Comparison of ENCODE assay signal across 18 cellular contexts in genomic region chr16:50448522-50448921, GRCh38.
DNase-seq lines count a peak whose midpoint lies in the region; ATAC-seq, FAIRE-seq and TF ChIP-seq lines count a peak whose summit lies in the region.
"Had no signal": no experiment of that assay in that cellular context is flagged by ENCODE, and none has a peak within 500 bp of the region (broad histone marks: within the 10 kb centered on the region; RNA-seq: fewer than 3 reads in every experiment).

No MANE protein-coding gene starts in this region.

- TF ChIP-seq CTCF in HepG2 (CRISPR knock-in tag; IDR thresholded peaks at IDR 0.05) (peak; percentile 17; the same call in 1 of the 2 replicates), right lobe of liver (IDR thresholded peaks at IDR 0.05) (no peak), glutamatergic neuron (IDR thresholded peaks at IDR 0.05; ENCODE audit: partially characterized antibody, unreplicated experiment) (peak; percentile 34), pancreas (IDR thresholded peaks at IDR 0.05) (no peak)

- H4K20me1 ChIP-seq in HepG2 (ENCODE audit: insufficient read depth, low read length): no peaks in the 10 kb centered on the region

- POLR2A ChIA-PET in HepG2 (lab: Yijun Ruan, JAX): no interaction called here
- POLR2A ChIA-PET in CD4-positive, alpha-beta memory T cell (lab: Charles Lee; ENCODE audit: partially characterized antibody): no interaction called here

- CTCF ChIA-PET in HepG2 (lab: Yijun Ruan, JAX; ENCODE audit: low intra/inter-chr PET ratio, low total read pairs): no interaction called here
- CTCF ChIA-PET in CD4-positive, alpha-beta memory T cell (lab: Charles Lee; ENCODE audit: partially characterized antibody): no interaction called here

- peaks cover 16% of the 10 kb centered on the region for H3K4me1 Mint-ChIP-seq in glutamatergic neuron (ENCODE audit: low read depth, unreplicated experiment)
- peaks cover 0 to 8% (median under 1%) of the 10 kb centered on the region in 4 donors for H3K4me1 Mint-ChIP-seq in CD4-positive, alpha-beta memory T cell

- no peaks in the 10 kb centered on the region for H3K79me2 ChIP-seq in HepG2 (ENCODE audit: insufficient read depth, low read length)

- no peak overlapping the region for H2AFZ ChIP-seq in HepG2 (ENCODE audit: low read length)
- H2AFZ ChIP-seq: GM23248 had no signal

- H3K9me3 Mint-ChIP-seq in glutamatergic neuron (ENCODE audit: unreplicated experiment): peaks cover 2% of the 10 kb centered on the region
- H3K9me3 Mint-ChIP-seq in CD4-positive, alpha-beta memory T cell: peaks cover 0 to 2% (median 0%) of the 10 kb centered on the region in 8 donors
- H3K9me3 Mint-ChIP-seq: activated T-helper 2 cell treated with anti-CD3 and anti-CD28 coated beads, Interferon-gamma antibody, Interleukin-2, Interleukin-4, amounts not matched to agents 10 μg/mL and 5 μg/mL and 100 μg/mL, durations not matched to agents 14 hours and 24 hours and 36 hours had no signal

- H3K36me3 ChIP-seq in HepG2 (replicated peaks in 1 of 2; ENCODE audit: control insufficient read depth in 1 of 2, insufficient read depth in 2 of 2, low read length in 2 of 2) (no peaks in the 10 kb centered on the region), right lobe of liver (no peaks in the 10 kb centered on the region), pancreas (no peaks in the 10 kb centered on the region)
- H3K36me3 ChIP-seq in CD4-positive, alpha-beta memory T cell (ENCODE audit: insufficient read depth, low read length): no peaks in the 10 kb centered on the region
- H3K36me3 ChIP-seq: colonic mucosa, heart left ventricle, thoracic aorta had no signal

- no peak overlapping the region for H3K4me3 Mint-ChIP-seq in glutamatergic neuron (ENCODE audit: unreplicated experiment)
- no peak overlapping the region for H3K4me3 Mint-ChIP-seq in CD4-positive, alpha-beta memory T cell

- no TSS peak for BruUV-seq in HepG2 (replicated peaks; lab: Mats Ljungman, UMichigan)

- no peak overlapping the region for H3K9ac ChIP-seq in HepG2 (ENCODE audit: insufficient read depth, low read depth, low read length)
- H3K9ac ChIP-seq: GM23248 had no signal

- FAIRE-seq in HepG2 (lab: Jason Lieb, UNC) (no peak), pancreas (lab: Jason Lieb, UNC) (no peak)

- in situ Hi-C loops in HepG2 (cut with HindIII; ENCODE audit: extremely low pct_ligation_motif_present, low pct_unique_long_range_greater_than_20kb): no loop called here

- DNase-seq in HepG2 (ENCODE audit: low spot score) (peak; percentile 31), right lobe of liver (no peak), glutamatergic neuron (no peak), pancreas (no peak), RKO (ENCODE audit: low spot score) (no peak), amniotic stem cell (lab: John Stamatoyannopoulos, UW) (no peak)
- DNase-seq in CD4-positive, alpha-beta memory T cell: no peak
- DNase-seq: amygdala, colonic mucosa, GM23248, heart left ventricle, IMR-90, left cardiac atrium, NCI-H1092 treated with DMSO at 0.1 percent for 48 hours, NCI-H2227 treated with DMSO at 0.1 percent for 48 hours had no signal

- intact Hi-C loops in HepG2 (cut with micrococcal nuclease; ENCODE audit: unreplicated experiment) (no loop called here), right lobe of liver (cut with DNase I) (no loop called here), pancreas (cut with DNase I) (no loop called here)
- intact Hi-C loops in CD4-positive, alpha-beta memory T cell (cut with micrococcal nuclease): no loop called here

- 90% methylated on average over 8 of the region's 8 CpGs for WGBS in HepG2 (ENCODE audit: low lambda C conversion rate)
- 57% methylated on average over 5 of the region's 8 CpGs for WGBS in right lobe of liver (ENCODE audit: insufficient coverage, low coverage, low lambda C conversion rate, missing lambda C conversion rate)
- 54 to 66% methylated on average over 8 of the region's 8 CpGs for WGBS in pancreas, 2 donors

- H3K27ac Mint-ChIP-seq in glutamatergic neuron (ENCODE audit: unreplicated experiment): no peak overlapping the region
- no peak overlapping the region for H3K27ac Mint-ChIP-seq in CD4-positive, alpha-beta memory T cell
- H3K27ac Mint-ChIP-seq: activated T-helper 2 cell treated with anti-CD3 and anti-CD28 coated beads, Interferon-gamma antibody, Interleukin-2, Interleukin-4, amounts not matched to agents 10 μg/mL and 5 μg/mL and 100 μg/mL, durations not matched to agents 14 hours and 24 hours and 36 hours had no signal

- ATAC-seq in HepG2 (peak; percentile 79), right lobe of liver (no peak), SK-N-SH treated with all-trans-retinoic acid at 6 μM for 48 hours (peak; percentile 54; the same call in 2 of the 3 replicates), pancreas (no peak)
- ATAC-seq: left cardiac atrium had no signal

- TF ChIP-seq RAD21 in HepG2 (CRISPR knock-in tag; IDR thresholded peaks at IDR 0.05): peak; percentile 76

- H3K27me3 ChIP-seq in HepG2 (ENCODE audit: control insufficient read depth in 1 of 2, insufficient read depth in 2 of 2, low read length in 2 of 2): no peaks in the 10 kb centered on the region
- no peaks in the 10 kb centered on the region for H3K27me3 ChIP-seq in right lobe of liver
- no peaks in the 10 kb centered on the region for H3K27me3 ChIP-seq in CD4-positive, alpha-beta memory T cell (ENCODE audit: insufficient read depth, low read length)
- H3K27me3 ChIP-seq in pancreas: peaks cover 0 to 1% (median 0%) of the 10 kb centered on the region in 4 donors
- H3K27me3 ChIP-seq: colonic mucosa had no signal

- H3K27ac ChIP-seq in HepG2 (ENCODE audit: extremely low read length, insufficient read depth, low read length): no peak overlapping the region
- no peak overlapping the region for H3K27ac ChIP-seq in right lobe of liver
- no peak overlapping the region for H3K27ac ChIP-seq in CD4-positive, alpha-beta memory T cell (ENCODE audit: low read depth, low read length)
- H3K27ac ChIP-seq in pancreas: no peak overlapping the region
- H3K27ac ChIP-seq: colonic mucosa, GM23248, heart left ventricle, thoracic aorta had no signal

- TF ChIP-seq POLR2A in HepG2 (IDR thresholded peaks at IDR 0.05; ENCODE audit: insufficient read depth in 1 of 2, low read depth in 2 of 2, low read length in 2 of 2) (no peak), right lobe of liver (IDR thresholded peaks at IDR 0.05) (no peak)

- peaks cover 4% of the 10 kb centered on the region for H3K36me3 Mint-ChIP-seq in glutamatergic neuron (ENCODE audit: unreplicated experiment)
- H3K36me3 Mint-ChIP-seq in CD4-positive, alpha-beta memory T cell: no peaks in the 10 kb centered on the region

- H3K9me3 ChIP-seq in HepG2 (ENCODE audit: low read length) (no peaks in the 10 kb centered on the region), right lobe of liver (no peaks in the 10 kb centered on the region), pancreas (no peaks in the 10 kb centered on the region)
- no peaks in the 10 kb centered on the region for H3K9me3 ChIP-seq in CD4-positive, alpha-beta memory T cell (ENCODE audit: control insufficient read depth in 1 of 2, low read length in 2 of 2)
- H3K9me3 ChIP-seq: colonic mucosa, heart left ventricle, thoracic aorta had no signal

- peaks cover 44% of the 10 kb centered on the region for H3K4me1 ChIP-seq in HepG2 (ENCODE audit: insufficient read depth, low read length)
- H3K4me1 ChIP-seq in right lobe of liver: no peaks in the 10 kb centered on the region
- H3K4me1 ChIP-seq in CD4-positive, alpha-beta memory T cell (ENCODE audit: insufficient read depth, low read length): no peaks in the 10 kb centered on the region
- no peaks in the 10 kb centered on the region for H3K4me1 ChIP-seq in pancreas
- H3K4me1 ChIP-seq: colonic mucosa, heart left ventricle had no signal

- no peak overlapping the region for H3K4me3 ChIP-seq in HepG2 (replicated peaks in 1 of 3; ENCODE audit: insufficient read depth in 1 of 3, low read depth in 2 of 3, low read length in 3 of 3)
- no peak overlapping the region for H3K4me3 ChIP-seq in right lobe of liver
- H3K4me3 ChIP-seq in CD4-positive, alpha-beta memory T cell (ENCODE audit: low read length in 2 of 2): no peak overlapping the region
- no peak overlapping the region for H3K4me3 ChIP-seq in pancreas
- H3K4me3 ChIP-seq: colonic mucosa, GM23248, heart left ventricle, thoracic aorta had no signal

- H3K27me3 Mint-ChIP-seq in glutamatergic neuron (ENCODE audit: unreplicated experiment): peaks cover 11% of the 10 kb centered on the region
- H3K27me3 Mint-ChIP-seq in CD4-positive, alpha-beta memory T cell: peaks cover 0 to 5% of the 10 kb centered on the region in 2 donors

- H3K4me2 ChIP-seq in HepG2 (ENCODE audit: low read depth, low read length): no peak overlapping the region

- no peak for TF ChIP-seq EP300 in HepG2 (IDR thresholded peaks at IDR 0.05; ENCODE audit: low read depth in 2 of 2, low read length in 2 of 2)
- TF ChIP-seq EP300 in HepG2 (CRISPR knock-in tag; IDR thresholded peaks at IDR 0.05; ENCODE audit: borderline replicate concordance): no peak

TF ChIP-seq in HepG2, 621 proteins besides CTCF, POLR2A, EP300 and RAD21 (continues in another document):
- TF ChIP-seq SMC3 (IDR thresholded peaks at IDR 0.05; ENCODE audit: low read length) (peak; percentile 48), PBX2 (CRISPR knock-in tag; IDR thresholded peaks at IDR 0.05) (no peak), SYNCRIP (IDR thresholded peaks at IDR 0.05; ENCODE audit: insufficient read depth, low read depth, low read length) (no peak), ZNF234 (CRISPR knock-in tag; conservative IDR thresholded peaks at IDR 0.05) (no peak)

TF ChIP-seq in SK-N-SH treated with all-trans-retinoic acid at 6 μM for 48 hours, 23 proteins besides CTCF, POLR2A, EP300 and RAD21:
- TF ChIP-seq ZNF565 (CRISPR knock-in tag; conservative IDR thresholded peaks at IDR 0.05; ENCODE audit: low read depth) (no peak), GLIS3 (CRISPR knock-in tag; IDR thresholded peaks at IDR 0.05) (no peak), POU6F1 (CRISPR knock-in tag; IDR thresholded peaks at IDR 0.05; ENCODE audit: borderline replicate concordance, low read depth) (no peak)

Comparison
In these comparisons a context has a peak if more than half of its experiments do, and no peak if none do; other contexts are left out.
1. ATAC-seq: peak in HepG2 (single experiment) and SK-N-SH treated with all-trans-retinoic acid at 6 μM for 48 hours (single experiment); none in right lobe of liver (0 of 4) and pancreas (0 of 4).
2. CTCF ChIP-seq: peak in HepG2 (single experiment) and glutamatergic neuron (single experiment); none in right lobe of liver (0 of 4) and pancreas (0 of 4).